In the genomic region with DNA sequence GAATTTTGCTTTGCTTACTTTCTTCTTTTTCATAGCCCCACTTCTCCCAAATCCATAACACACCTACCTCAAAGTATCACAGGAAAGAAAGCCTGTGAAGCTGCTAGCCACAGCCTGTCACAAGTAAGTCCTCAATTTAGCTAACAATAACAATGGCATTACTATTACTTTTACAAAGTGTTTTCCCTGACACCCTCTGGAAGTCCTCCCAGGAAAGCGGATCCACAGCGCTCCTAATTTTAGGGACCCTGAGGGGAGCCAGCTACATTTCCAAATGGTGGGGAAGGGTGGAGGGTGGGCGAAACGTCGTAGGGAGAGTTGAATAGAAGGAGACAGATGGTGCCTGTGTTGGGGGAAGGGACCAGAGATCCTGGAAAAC, we compare ENCODE assay signal across 8 cellular contexts. TPM values are rescaled to one million over a fixed set of nuclear protein-coding genes. Genes with fewer than 3 reads are reported as not detected.
DNase-seq lines count a peak whose midpoint lies in the region; ATAC-seq and TF ChIP-seq lines count a peak whose summit lies in the region.

No MANE protein-coding gene starts in this region.

- H3K4me3 ChIP-seq in GM23248 (peak overlapping the region; percentile 74), SU-DHL-6 (ENCODE audit: insufficient read depth, low read length, poor library complexity, severe bottlenecking) (peak overlapping the region; percentile 33), fibroblast of lung (replicated peaks in 1 of 4; ENCODE audit: control extremely low read depth in 1 of 4, insufficient read depth in 1 of 4, low read depth in 3 of 4, low read length in 4 of 4) (peak overlapping the region in 2 of 4 experiments; percentile 53 to 64), trophoblast cell (ENCODE audit: low read depth, low read length) (peak overlapping the region; percentile 81), OCI-LY7 (ENCODE audit: low read depth, low read length, poor library complexity, severe bottlenecking) (no peak overlapping the region)

- no peaks in the 10 kb centered on the region for H3K36me3 ChIP-seq in GM23248 (ENCODE audit: low read depth)
- no peaks in the 10 kb centered on the region for H3K36me3 ChIP-seq in SU-DHL-6 (ENCODE audit: low read length)
- H3K36me3 ChIP-seq in fibroblast of lung (ENCODE audit: control insufficient read depth, insufficient read depth, low read length), result no peaks in the 10 kb centered on the region
- no peaks in the 10 kb centered on the region for H3K36me3 ChIP-seq in trophoblast cell (ENCODE audit: control insufficient read depth in 1 of 2, insufficient read depth in 2 of 2, low read length in 2 of 2)
- H3K36me3 ChIP-seq in OCI-LY7 (ENCODE audit: insufficient read depth, low read length), result no peaks in the 10 kb centered on the region

- CTCF ChIA-PET in OCI-LY7 (lab: Charles Lee; ENCODE audit: unreplicated experiment), result no interaction called here

- H4K12ac ChIP-seq in trophoblast cell (ENCODE audit: low read depth, low read length), result peak overlapping the region; percentile 39

- H3K9ac ChIP-seq in GM23248 (no peak overlapping the region), SU-DHL-6 (ENCODE audit: low read length) (no peak overlapping the region), fibroblast of lung (ENCODE audit: insufficient read depth, low read length) (no peak overlapping the region), trophoblast cell (ENCODE audit: low read length) (no peak overlapping the region)

- no peak for TF ChIP-seq POLR2A in GM18505 (IDR thresholded peaks at IDR 0.05; ENCODE audit: borderline replicate concordance, extremely low read depth, insufficient read depth, insufficient read length)

- no peak for TF ChIP-seq CTCF in SU-DHL-6 (IDR thresholded peaks at IDR 0.05; ENCODE audit: insufficient read depth, low read length, poor library complexity, severe bottlenecking)
- no peak for TF ChIP-seq CTCF in fibroblast of lung (conservative IDR thresholded peaks at IDR 0.05 in 1 of 2, IDR thresholded peaks at IDR 0.05 in 1 of 2; ENCODE audit: low read depth in 1 of 2, low read length in 2 of 2)
- TF ChIP-seq CTCF in OCI-LY7 (conservative IDR thresholded peaks at IDR 0.05; ENCODE audit: low read length), result no peak

- H2BK5ac ChIP-seq in trophoblast cell (ENCODE audit: low read depth, low read length, poor library complexity), result peak overlapping the region; percentile 41

- peak overlapping the region; percentile 51 for H2BK12ac ChIP-seq in trophoblast cell (ENCODE audit: low read length)

- H2AK5ac ChIP-seq in trophoblast cell (ENCODE audit: low read length), result peak overlapping the region; percentile 42

- in situ Hi-C loops in GM23248 (cut with MboI), result no loop called here

- H2AFZ ChIP-seq in GM23248, result peak overlapping the region; percentile 84; the same call in 1 of the 2 replicates
- H2AFZ ChIP-seq in SU-DHL-6 (ENCODE audit: low read depth, low read length, severe bottlenecking), result no peak overlapping the region
- H2AFZ ChIP-seq in fibroblast of lung (ENCODE audit: low read length), result no peak overlapping the region
- no peak overlapping the region for H2AFZ ChIP-seq in trophoblast cell (ENCODE audit: insufficient read depth, low read length, poor library complexity)
- H2AFZ ChIP-seq in OCI-LY7 (ENCODE audit: low read length), result no peak overlapping the region

- H3K4me2 ChIP-seq in GM23248 (ENCODE audit: unreplicated experiment) (no peak overlapping the region), SU-DHL-6 (ENCODE audit: low read depth, low read length, poor library complexity, severe bottlenecking) (peak overlapping the region; percentile 46), fibroblast of lung (ENCODE audit: extremely low read depth, insufficient read depth, low read length) (peak overlapping the region; percentile 70), trophoblast cell (ENCODE audit: low read length) (peak overlapping the region; percentile 84), OCI-LY7 (ENCODE audit: low read length) (no peak overlapping the region)

- H3K23ac ChIP-seq in trophoblast cell (ENCODE audit: low read length), result no peak overlapping the region

- no peaks in the 10 kb centered on the region for H3F3A ChIP-seq in GM23248 (ENCODE audit: insufficient read depth)
- peaks cover 6% of the 10 kb centered on the region for H3F3A ChIP-seq in SU-DHL-6 (ENCODE audit: insufficient read depth)

- H4K20me1 ChIP-seq in GM23248 (ENCODE audit: insufficient read depth), result no peaks in the 10 kb centered on the region
- no peaks in the 10 kb centered on the region for H4K20me1 ChIP-seq in SU-DHL-6 (ENCODE audit: low read depth, low read length)
- no peaks in the 10 kb centered on the region for H4K20me1 ChIP-seq in fibroblast of lung (ENCODE audit: control insufficient read depth, extremely low read depth, insufficient read depth, low read length)
- H4K20me1 ChIP-seq in OCI-LY7 (ENCODE audit: insufficient read depth, low read length), result no peaks in the 10 kb centered on the region

- H4K91ac ChIP-seq in trophoblast cell (ENCODE audit: low read depth, low read length), result peak overlapping the region; percentile 67

- BruUV-seq in OCI-LY7 (replicated peaks; lab: Mats Ljungman, UMichigan), result no TSS peak

- H3K14ac ChIP-seq in trophoblast cell (ENCODE audit: low read length), result peak overlapping the region; percentile 64

- H3K27ac ChIP-seq in GM23248, result no peak overlapping the region
- H3K27ac ChIP-seq in SU-DHL-6 (ENCODE audit: low read depth, low read length), result no peak overlapping the region
- H3K27ac ChIP-seq in fibroblast of lung (ENCODE audit: insufficient read depth, low read length), result no peak overlapping the region
- peak overlapping the region; percentile 51 for H3K27ac ChIP-seq in trophoblast cell (ENCODE audit: low read depth, low read length)
- H3K27ac ChIP-seq in OCI-LY7 (ENCODE audit: low read depth, low read length, poor library complexity, severe bottlenecking), result no peak overlapping the region

- DNase-seq in GM23248 (no peak), fibroblast of lung (ENCODE audit: low read depth in 2 of 2) (no peak), trophoblast cell (no peak), NCI-H2171 (lab: John Stamatoyannopoulos, UW) (no peak), OCI-LY7 (ENCODE audit: low spot score) (no peak)
- DNase-seq in activated CD4-positive, CD25-positive, alpha-beta regulatory T cell (lab: John Stamatoyannopoulos, UW), result no peak

- intact Hi-C loops in OCI-LY7 (cut with micrococcal nuclease; ENCODE audit: unreplicated experiment), result no loop called here

- 4 to 5% methylated on average over 5 of the region's 5 CpGs for WGBS in GM23248 (ENCODE audit: low coverage in 1 of 2, low lambda C conversion rate in 2 of 2, missing lambda C conversion rate in 2 of 2), 2 experiments
- no CpG with 5 or more reads among the region's 5 CpGs for WGBS in trophoblast cell (ENCODE audit: extremely low coverage, insufficient coverage, insufficient read length)

- H4K8ac ChIP-seq in trophoblast cell (ENCODE audit: low read depth, low read length), result peak overlapping the region; percentile 70

- no peak for ATAC-seq in GM18505 (IDR thresholded peaks at IDR 0.05; ENCODE audit: unreplicated experiment)

- H3K27me3 ChIP-seq in GM23248 (replicated peaks; ENCODE audit: insufficient read depth) (0 out of 2 replicates have a peak, but pooled peaks cover 4% of the 10 kb centered on the region), SU-DHL-6 (ENCODE audit: low read length) (no peaks in the 10 kb centered on the region), fibroblast of lung (ENCODE audit: control insufficient read depth, insufficient read depth, low read length) (peaks cover 3% of the 10 kb centered on the region), trophoblast cell (ENCODE audit: insufficient read depth, low read length) (no peaks in the 10 kb centered on the region)

- peak overlapping the region; percentile 30 for H2BK120ac ChIP-seq in trophoblast cell (ENCODE audit: insufficient read depth, low read length, poor library complexity)

- POLR2A ChIA-PET in OCI-LY7 (lab: Charles Lee), result no interaction called here

- peak overlapping the region; percentile 47 for H3K18ac ChIP-seq in trophoblast cell (ENCODE audit: low read length)

- peaks cover 29% of the 10 kb centered on the region for H3K79me1 ChIP-seq in trophoblast cell (ENCODE audit: low read length)

- H3K79me2 ChIP-seq in GM23248 (ENCODE audit: insufficient read depth), result no peaks in the 10 kb centered on the region
- H3K79me2 ChIP-seq in SU-DHL-6 (ENCODE audit: insufficient read depth, low read length), result no peaks in the 10 kb centered on the region
- H3K79me2 ChIP-seq in fibroblast of lung (ENCODE audit: control insufficient read depth, insufficient read depth, low read length), result no peaks in the 10 kb centered on the region
- peaks cover 10% of the 10 kb centered on the region for H3K79me2 ChIP-seq in trophoblast cell (ENCODE audit: control insufficient read depth, insufficient read depth, low read length, poor library complexity)
- no peaks in the 10 kb centered on the region for H3K79me2 ChIP-seq in OCI-LY7 (ENCODE audit: insufficient read depth, low read depth, low read length)

- peak overlapping the region; percentile 41 for H3K4ac ChIP-seq in trophoblast cell (ENCODE audit: low read depth, low read length)

- H3K9me2 ChIP-seq in GM23248 (ENCODE audit: insufficient read depth) (no peaks in the 10 kb centered on the region), SU-DHL-6 (replicated peaks; ENCODE audit: insufficient read depth, low read length) (no peaks in the 10 kb centered on the region), OCI-LY7 (ENCODE audit: insufficient read depth, low read length) (no peaks in the 10 kb centered on the region)

- H3K4me1 ChIP-seq in GM23248 (ENCODE audit: insufficient read depth), result no peaks in the 10 kb centered on the region; the same call in 1 of the 2 replicates
- no peaks in the 10 kb centered on the region for H3K4me1 ChIP-seq in fibroblast of lung (ENCODE audit: control insufficient read depth, extremely low read depth, insufficient read depth, low read length)
- peaks cover 22 to 37% of the 10 kb centered on the region in 2 experiments for H3K4me1 ChIP-seq in trophoblast cell (ENCODE audit: control insufficient read depth in 1 of 2, insufficient read depth in 2 of 2, low read length in 2 of 2)
- H3K4me1 ChIP-seq in OCI-LY7 (ENCODE audit: insufficient read depth, low read length, poor library complexity, severe bottlenecking), result no peaks in the 10 kb centered on the region

- H3K9me3 ChIP-seq in GM23248 (ENCODE audit: low read depth) (no peaks in the 10 kb centered on the region), SU-DHL-6 (ENCODE audit: insufficient read depth, low read length) (no peaks in the 10 kb centered on the region), fibroblast of lung (ENCODE audit: control insufficient read depth, insufficient read depth, low read depth, low read length) (no peaks in the 10 kb centered on the region), trophoblast cell (ENCODE audit: insufficient read depth, low read depth, low read length) (no peaks in the 10 kb centered on the region), OCI-LY7 (ENCODE audit: low read length) (no peaks in the 10 kb centered on the region)

RNA-seq across cellular contexts. Expression of gene WWC1, which starts 0.6 kb away (rescaled TPM):
- 3.5 and 7.1 TPM in 2 replicates for total RNA-seq in GM23248 (2014; rRNA removed; shearing (Covaris generic))
- polyA plus RNA-seq in GM23248 (2016; fragmentation: Nextera tagmentation; extraction: Ambion mirVana), result 1.2 and 1.8 TPM in 2 replicates
- 2.5 and 4.9 TPM in 2 replicates for total RNA-seq in fibroblast of lung
- polyA plus RNA-seq in fibroblast of lung, result 3.2 and 3.3 TPM in 2 replicates
- 4.2 and 5.5 TPM in 2 replicates for polyA plus RNA-seq in fibroblast of lung (2012)
- polyA minus RNA-seq in fibroblast of lung (ENCODE audit: low replicate concordance), result 10.0 and 12.1 TPM in 2 replicates
- 48.1 and 48.6 TPM in 2 replicates for polyA plus RNA-seq in trophoblast cell (2013)
- total RNA-seq in OCI-LY7 (2014; rRNA removed; shearing (Covaris generic)), result not detected in 2 replicates
- total RNA-seq in OCI-LY7 (2022), result not detected in 2 replicates

Comparison
In these comparisons a context has a peak if more than half of its experiments do, and no peak if none do; other contexts are left out.
1. H3K4me2 ChIP-seq: peak in SU-DHL-6 (single experiment), fibroblast of lung (single experiment) and trophoblast cell (single experiment); none in GM23248 (single experiment) and OCI-LY7 (single experiment).